ENCODE assay signal across 1 cellular context in the genomic region with DNA sequence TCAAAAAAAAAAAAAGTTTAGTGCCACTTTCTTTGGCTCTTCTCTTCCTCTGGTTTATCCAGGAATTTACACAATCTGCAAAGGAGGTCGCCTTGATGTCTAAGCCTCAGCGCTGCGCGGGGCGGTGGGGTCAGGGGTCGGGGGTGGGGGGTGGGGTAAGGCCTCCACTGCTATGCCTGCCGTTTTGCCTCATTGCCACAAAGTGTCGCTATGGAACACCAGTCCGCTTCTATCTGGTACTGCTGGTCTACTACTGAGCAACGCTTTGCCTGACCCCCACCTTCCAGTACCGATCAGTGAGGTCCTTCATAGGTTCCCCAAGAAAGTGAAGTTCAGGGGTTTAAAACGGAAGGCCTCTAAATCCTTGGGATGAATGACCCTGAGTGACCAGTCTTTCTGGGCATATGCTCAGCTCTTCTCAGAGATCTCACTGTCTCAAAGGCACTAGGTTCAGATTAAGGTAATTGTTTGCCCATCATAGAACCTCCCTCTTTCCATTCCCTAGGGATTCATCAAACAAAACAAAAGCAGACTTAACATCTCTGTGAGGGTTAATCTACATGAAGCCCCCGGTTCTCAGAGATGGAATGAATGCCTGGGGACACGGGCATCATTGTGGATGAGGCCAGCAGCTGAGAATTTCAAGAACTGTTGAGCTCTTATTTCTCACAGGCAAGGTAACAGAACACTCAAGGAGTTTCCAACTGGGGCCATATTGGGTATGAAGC.
TF ChIP-seq lines count a peak whose summit lies in the region.

No MANE protein-coding gene starts in this region.

TF ChIP-seq in endothelial cell of umbilical vein, 7 proteins besides CTCF, POLR2A, EP300 and RAD21 (continued from another document):
- TF ChIP-seq GATA2 (IDR thresholded peaks at IDR 0.05; ENCODE audit: insufficient read depth, insufficient read length, low read depth, low read length), result no peak
- no peak for TF ChIP-seq MYC (IDR thresholded peaks at IDR 0.05; ENCODE audit: low read depth, low read length)
- no peak for TF ChIP-seq EZH2 (IDR thresholded peaks at IDR 0.05; ENCODE audit: borderline replicate concordance, low read depth, low read length, severe bottlenecking)
- TF ChIP-seq, protein P1, sequence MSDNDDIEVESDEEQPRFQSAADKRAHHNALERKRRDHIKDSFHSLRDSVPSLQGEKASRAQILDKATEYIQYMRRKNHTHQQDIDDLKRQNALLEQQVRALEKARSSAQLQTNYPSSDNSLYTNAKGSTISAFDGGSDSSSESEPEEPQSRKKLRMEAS (IDR thresholded peaks at IDR 0.05; ENCODE audit: insufficient read depth, insufficient read length), result no peak
TF ChIP-seq in endothelial cell of umbilical vein: peak in this region for 0.
